10 cellular contexts compared by ENCODE assay signal in the genomic region with DNA sequence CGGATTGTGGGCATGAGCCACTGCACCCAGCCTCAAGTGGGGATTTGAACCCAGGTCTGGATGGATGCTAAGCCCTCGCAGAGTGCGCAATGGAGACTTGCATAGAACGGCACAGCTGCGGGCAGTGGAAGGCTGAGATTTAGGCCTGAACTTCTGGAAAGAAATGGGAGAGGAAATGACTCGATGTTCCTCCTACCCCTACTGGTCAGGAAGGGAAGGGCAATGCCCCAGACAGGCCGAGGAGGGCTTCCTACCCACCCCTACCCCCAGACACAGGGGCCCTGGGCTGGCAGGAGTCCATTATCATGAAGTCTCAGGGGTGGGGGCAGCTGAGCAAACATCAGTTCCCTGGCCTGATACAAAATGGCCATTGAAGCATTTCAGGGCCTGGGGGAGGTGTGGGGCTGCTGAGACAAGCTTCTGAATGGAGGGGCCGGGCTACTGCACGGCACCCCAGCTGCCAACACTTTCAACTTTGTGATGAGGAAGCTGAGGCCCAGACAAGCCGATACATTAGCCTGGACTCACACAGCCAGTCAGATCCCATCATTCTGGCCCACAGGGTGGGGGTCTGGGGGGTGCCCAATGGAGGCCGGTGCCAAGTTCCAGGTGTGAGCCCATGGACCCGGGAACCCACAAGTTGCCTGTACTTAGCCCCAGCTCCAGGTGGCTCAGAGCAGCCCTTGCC. TPM values are rescaled to one million over a fixed set of nuclear protein-coding genes. Genes with fewer than 3 reads are reported as not detected.
DNase-seq lines count a peak whose midpoint lies in the region; ATAC-seq, FAIRE-seq and TF ChIP-seq lines count a peak whose summit lies in the region.
"Had no signal": no experiment of that assay in that cellular context is flagged by ENCODE, and none has a peak within 500 bp of the region (broad histone marks: within the 10 kb centered on the region; RNA-seq: fewer than 3 reads in every experiment).

No MANE protein-coding gene starts in this region.

- no peak for TF ChIP-seq POLR2A in GM12892 (IDR thresholded peaks at IDR 0.05; ENCODE audit: low read depth, low read length)

- FAIRE-seq in GM12892 (lab: Jason Lieb, UNC), result peak; percentile 24

- DNase-seq in A172 (ENCODE audit: low spot score) (peak; percentile 46), GM12892 (ENCODE audit: insufficient read length) (no peak), iPS-NIHi7 (ENCODE audit: extremely low spot score) (peak; percentile 88), SKM-1 treated with dmso at 0.1 percent for 144 hours (lab: John Stamatoyannopoulos, UW; ENCODE audit: unreplicated experiment) (no peak), foreskin melanocyte (no peak), NCI-H446 (lab: John Stamatoyannopoulos, UW) (no peak)
- DNase-seq: activated T-cell treated with anti-CD3 and anti-CD28 coated beads, Interleukin-2, amount 50 U/mL, for 72 hours; left cardiac atrium had no signal

- ATAC-seq in SK-N-SH treated with all-trans-retinoic acid at 6 μM for 48 hours (peak; percentile 67), HG03135 (IDR thresholded peaks at IDR 0.05; ENCODE audit: unreplicated experiment) (no peak)

TF ChIP-seq in SK-N-SH treated with all-trans-retinoic acid at 6 μM for 48 hours, 23 proteins besides CTCF, POLR2A, EP300 and RAD21:
- no peak for TF ChIP-seq ISL1 (CRISPR knock-in tag; IDR thresholded peaks at IDR 0.05)
- TF ChIP-seq, protein P1, sequence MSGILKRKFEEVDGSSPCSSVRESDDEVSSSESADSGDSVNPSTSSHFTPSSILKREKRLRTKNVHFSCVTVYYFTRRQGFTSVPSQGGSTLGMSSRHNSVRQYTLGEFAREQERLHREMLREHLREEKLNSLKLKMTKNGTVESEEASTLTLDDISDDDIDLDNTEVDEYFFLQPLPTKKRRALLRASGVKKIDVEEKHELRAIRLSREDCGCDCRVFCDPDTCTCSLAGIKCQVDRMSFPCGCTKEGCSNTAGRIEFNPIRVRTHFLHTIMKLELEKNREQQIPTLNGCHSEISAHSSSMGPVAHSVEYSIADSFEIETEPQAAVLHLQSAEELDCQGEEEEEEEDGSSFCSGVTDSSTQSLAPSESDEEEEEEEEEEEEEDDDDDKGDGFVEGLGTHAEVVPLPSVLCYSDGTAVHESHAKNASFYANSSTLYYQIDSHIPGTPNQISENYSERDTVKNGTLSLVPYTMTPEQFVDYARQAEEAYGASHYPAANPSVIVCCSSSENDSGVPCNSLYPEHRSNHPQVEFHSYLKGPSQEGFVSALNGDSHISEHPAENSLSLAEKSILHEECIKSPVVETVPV (CRISPR knock-in tag; IDR thresholded peaks at IDR 0.05), result no peak
- no peak for TF ChIP-seq ZNF565 (CRISPR knock-in tag; conservative IDR thresholded peaks at IDR 0.05; ENCODE audit: low read depth)
- TF ChIP-seq CSDC2 (CRISPR knock-in tag; IDR thresholded peaks at IDR 0.05), result no peak
- TF ChIP-seq, protein P2, sequence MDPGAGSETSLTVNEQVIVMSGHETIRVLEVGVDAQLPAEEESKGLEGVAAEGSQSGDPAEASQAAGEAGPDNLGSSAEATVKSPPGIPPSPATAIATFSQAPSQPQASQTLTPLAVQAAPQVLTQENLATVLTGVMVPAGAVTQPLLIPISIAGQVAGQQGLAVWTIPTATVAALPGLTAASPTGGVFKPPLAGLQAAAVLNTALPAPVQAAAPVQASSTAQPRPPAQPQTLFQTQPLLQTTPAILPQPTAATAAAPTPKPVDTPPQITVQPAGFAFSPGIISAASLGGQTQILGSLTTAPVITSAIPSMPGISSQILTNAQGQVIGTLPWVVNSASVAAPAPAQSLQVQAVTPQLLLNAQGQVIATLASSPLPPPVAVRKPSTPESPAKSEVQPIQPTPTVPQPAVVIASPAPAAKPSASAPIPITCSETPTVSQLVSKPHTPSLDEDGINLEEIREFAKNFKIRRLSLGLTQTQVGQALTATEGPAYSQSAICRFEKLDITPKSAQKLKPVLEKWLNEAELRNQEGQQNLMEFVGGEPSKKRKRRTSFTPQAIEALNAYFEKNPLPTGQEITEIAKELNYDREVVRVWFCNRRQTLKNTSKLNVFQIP (CRISPR knock-in tag; IDR thresholded peaks at IDR 0.05; ENCODE audit: borderline replicate concordance, low read depth), result no peak
- no peak for TF ChIP-seq ZFP3 (CRISPR knock-in tag; IDR thresholded peaks at IDR 0.05)
- TF ChIP-seq OSR1 (CRISPR knock-in tag; IDR thresholded peaks at IDR 0.05), result no peak
- no peak for TF ChIP-seq TCF4 (CRISPR knock-in tag; IDR thresholded peaks at IDR 0.05; ENCODE audit: borderline replicate concordance)

RNA-seq across cellular contexts. Expression of a gene that starts 13.5 kb away (rescaled TPM):
- total RNA-seq in A172 (2014; rRNA removed; shearing (Covaris generic)), result not detected in 2 replicates
- 0.34 TPM for polyA plus RNA-seq in GM12892 (2012; ENCODE audit: missing spikeins)
- total RNA-seq: activated T-cell treated with anti-CD3 and anti-CD28 coated beads, Interleukin-2, amount 50 U/mL, for 72 hours; left cardiac atrium had no signal

RNA-seq across cellular contexts. Expression of a gene that starts 22.0 kb away (rescaled TPM):
- total RNA-seq in A172 (2014; rRNA removed; shearing (Covaris generic)), result 2,941 and 5,977 TPM in 2 replicates
- polyA plus RNA-seq in GM12892 (2012; ENCODE audit: missing spikeins), result 7,172 TPM

RNA-seq across cellular contexts. Expression of a gene that starts 22.2 kb away (rescaled TPM):
- 61.5 and 62.1 TPM in 2 replicates for total RNA-seq in A172 (2014; rRNA removed; shearing (Covaris generic))
- polyA plus RNA-seq in GM12892 (2012; ENCODE audit: missing spikeins), result 79.6 TPM

Comparison
In these comparisons a context has a peak if more than half of its experiments do, and no peak if none do; other contexts are left out.
1. DNase-seq: peak in A172 (single experiment) and iPS-NIHi7 (single experiment); none in GM12892 (single experiment), SKM-1 treated with dmso at 0.1 percent for 144 hours (single experiment), foreskin melanocyte (single experiment) and NCI-H446 (0 of 2).